Comparison of ENCODE assay signal across 9 cellular contexts in genomic region chr3:59386165-59386564, GRCh38.
A peak's percentile ranks its signal among the peaks of the same experiment; 100 is the strongest.
DNase-seq lines count a peak whose midpoint lies in the region; ATAC-seq and TF ChIP-seq lines count a peak whose summit lies in the region.
"Had no signal": no experiment of that assay in that cellular context is flagged by ENCODE, and none has a peak within 500 bp of the region (broad histone marks: within the 10 kb centered on the region; RNA-seq: fewer than 3 reads in every experiment).

No MANE protein-coding gene starts in this region.

- no peak overlapping the region for H3K4me3 ChIP-seq in epithelial cell of esophagus (ENCODE audit: low read length)
- no peak overlapping the region for H3K4me3 ChIP-seq in colonic mucosa
- H3K4me3 ChIP-seq in CD8-positive, alpha-beta T cell (ENCODE audit: low read depth, low read length): no peak overlapping the region

- H3K4me1 Mint-ChIP-seq in CD8-positive, alpha-beta T cell (ENCODE audit: low read depth): peaks cover 22% of the 10 kb centered on the region

- no peak overlapping the region for H3K9ac ChIP-seq in colonic mucosa (ENCODE audit: low read depth in 2 of 2, low read length in 2 of 2)

- H3K27me3 ChIP-seq in colonic mucosa: no peaks in the 10 kb centered on the region
- no peaks in the 10 kb centered on the region for H3K27me3 ChIP-seq in CD8-positive, alpha-beta T cell (ENCODE audit: insufficient read depth, low read length)

- H3K27ac Mint-ChIP-seq in CD8-positive, alpha-beta T cell: no peak overlapping the region

- POLR2A ChIA-PET in CD8-positive, alpha-beta T cell (lab: Charles Lee): no interaction called here

- no peaks in the 10 kb centered on the region for H3K36me3 Mint-ChIP-seq in CD8-positive, alpha-beta T cell

- no peaks in the 10 kb centered on the region for H3K4me1 ChIP-seq in colonic mucosa
- H3K4me1 ChIP-seq in CD8-positive, alpha-beta T cell (ENCODE audit: insufficient read depth, low read length): peaks cover 4% of the 10 kb centered on the region

- DNase-seq in epithelial cell of esophagus (ENCODE audit: low read depth): peak; percentile 22
- DNase-seq in colonic mucosa: no peak
- no peak for DNase-seq in CD8-positive, alpha-beta T cell
- no peak for DNase-seq in NCI-H1105 treated with DMSO at 0.1 percent for 48 hours (lab: John Stamatoyannopoulos, UW)
- no peak for DNase-seq in COLO829 (ENCODE audit: low spot score)
- DNase-seq: small intestine had no signal

- TF ChIP-seq CTCF in epithelial cell of esophagus (IDR thresholded peaks at IDR 0.05; ENCODE audit: insufficient read depth, low read depth, low read length, missing control alignments) (no peak), colonic mucosa (IDR thresholded peaks at IDR 0.05) (no peak)
- no peak for TF ChIP-seq CTCF in CD8-positive, alpha-beta T cell (IDR thresholded peaks at IDR 0.05)

- intact Hi-C loops in colonic mucosa (cut with DNase I): no loop called here
- intact Hi-C loops in CD8-positive, alpha-beta T cell (cut with DNase I, micrococcal nuclease): no loop called here

- no peak overlapping the region for H3K4me3 Mint-ChIP-seq in CD8-positive, alpha-beta T cell

- no peaks in the 10 kb centered on the region for H3K27me3 Mint-ChIP-seq in CD8-positive, alpha-beta T cell (ENCODE audit: low read depth)

- CTCF ChIA-PET in CD8-positive, alpha-beta T cell (lab: Charles Lee): interaction anchor here (0.6 to 1.6 kb wide), 2 partner anchors 14 to 92 kb away, joined by 3 read pairs; no protein-coding TSS in a partner anchor

- ATAC-seq in GM18858 (IDR thresholded peaks at IDR 0.05; ENCODE audit: unreplicated experiment) (peak; percentile 80), GM21576 (IDR thresholded peaks at IDR 0.05; ENCODE audit: unreplicated experiment) (peak; percentile 73), HG03520 (IDR thresholded peaks at IDR 0.05; ENCODE audit: unreplicated experiment) (peak; percentile 75)
- no peak for ATAC-seq in CD8-positive, alpha-beta T cell

- no peaks in the 10 kb centered on the region for H3K36me3 ChIP-seq in colonic mucosa
- H3K36me3 ChIP-seq in CD8-positive, alpha-beta T cell (ENCODE audit: insufficient read depth, low read length): no peaks in the 10 kb centered on the region

- H3K9me3 Mint-ChIP-seq in CD8-positive, alpha-beta T cell: no peaks in the 10 kb centered on the region

- H3K27ac ChIP-seq in colonic mucosa: no peak overlapping the region
- H3K27ac ChIP-seq in CD8-positive, alpha-beta T cell (ENCODE audit: low read depth, low read length): no peak overlapping the region

- no peaks in the 10 kb centered on the region for H3K9me3 ChIP-seq in colonic mucosa
- no peaks in the 10 kb centered on the region for H3K9me3 ChIP-seq in CD8-positive, alpha-beta T cell (ENCODE audit: low read length)
